In the genomic region with DNA sequence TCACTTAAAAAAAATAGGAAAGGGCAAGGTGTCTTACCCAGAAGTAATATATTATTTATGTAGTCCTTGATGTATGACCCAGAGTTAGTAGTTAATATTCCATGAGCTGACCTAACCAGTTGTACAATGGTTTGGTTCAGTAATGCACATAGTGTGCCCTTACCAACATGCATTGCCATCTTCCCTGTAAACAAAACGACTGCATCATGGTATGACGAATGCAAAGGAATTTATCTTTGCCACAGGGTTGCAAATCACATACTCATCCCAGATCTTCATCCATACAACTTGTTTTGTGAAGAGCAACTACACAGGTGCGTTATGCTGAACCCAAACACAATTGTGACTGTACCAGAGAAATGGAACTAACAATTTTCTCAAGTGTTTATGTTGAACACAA, we compare ENCODE assay signal across 1 cellular context.
TF ChIP-seq lines count a peak whose summit lies in the region.

No MANE protein-coding gene starts in this region.

TF ChIP-seq in HepG2, 621 proteins besides CTCF, POLR2A, EP300 and RAD21 (continued from another document):
- TF ChIP-seq, protein P1, sequence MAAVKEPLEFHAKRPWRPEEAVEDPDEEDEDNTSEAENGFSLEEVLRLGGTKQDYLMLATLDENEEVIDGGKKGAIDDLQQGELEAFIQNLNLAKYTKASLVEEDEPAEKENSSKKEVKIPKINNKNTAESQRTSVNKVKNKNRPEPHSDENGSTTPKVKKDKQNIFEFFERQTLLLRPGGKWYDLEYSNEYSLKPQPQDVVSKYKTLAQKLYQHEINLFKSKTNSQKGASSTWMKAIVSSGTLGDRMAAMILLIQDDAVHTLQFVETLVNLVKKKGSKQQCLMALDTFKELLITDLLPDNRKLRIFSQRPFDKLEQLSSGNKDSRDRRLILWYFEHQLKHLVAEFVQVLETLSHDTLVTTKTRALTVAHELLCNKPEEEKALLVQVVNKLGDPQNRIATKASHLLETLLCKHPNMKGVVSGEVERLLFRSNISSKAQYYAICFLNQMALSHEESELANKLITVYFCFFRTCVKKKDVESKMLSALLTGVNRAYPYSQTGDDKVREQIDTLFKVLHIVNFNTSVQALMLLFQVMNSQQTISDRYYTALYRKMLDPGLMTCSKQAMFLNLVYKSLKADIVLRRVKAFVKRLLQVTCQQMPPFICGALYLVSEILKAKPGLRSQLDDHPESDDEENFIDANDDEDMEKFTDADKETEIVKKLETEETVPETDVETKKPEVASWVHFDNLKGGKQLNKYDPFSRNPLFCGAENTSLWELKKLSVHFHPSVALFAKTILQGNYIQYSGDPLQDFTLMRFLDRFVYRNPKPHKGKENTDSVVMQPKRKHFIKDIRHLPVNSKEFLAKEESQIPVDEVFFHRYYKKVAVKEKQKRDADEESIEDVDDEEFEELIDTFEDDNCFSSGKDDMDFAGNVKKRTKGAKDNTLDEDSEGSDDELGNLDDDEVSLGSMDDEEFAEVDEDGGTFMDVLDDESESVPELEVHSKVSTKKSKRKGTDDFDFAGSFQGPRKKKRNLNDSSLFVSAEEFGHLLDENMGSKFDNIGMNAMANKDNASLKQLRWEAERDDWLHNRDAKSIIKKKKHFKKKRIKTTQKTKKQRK (IDR thresholded peaks at IDR 0.05; ENCODE audit: low read length) = no peak
- TF ChIP-seq KMT2B (CRISPR knock-in tag; IDR thresholded peaks at IDR 0.05) (no peak), ZNF83 (CRISPR knock-in tag; IDR thresholded peaks at IDR 0.05; ENCODE audit: borderline replicate concordance) (no peak), ZFAT (CRISPR knock-in tag; conservative IDR thresholded peaks at IDR 0.05) (no peak), ZBTB38 (CRISPR knock-in tag; IDR thresholded peaks at IDR 0.05) (no peak), ZNF660 (CRISPR knock-in tag; IDR thresholded peaks at IDR 0.05; ENCODE audit: borderline replicate concordance, low read depth) (no peak), ZNF441 (CRISPR knock-in tag; IDR thresholded peaks at IDR 0.05; ENCODE audit: borderline replicate concordance) (no peak)
- TF ChIP-seq, protein P2, sequence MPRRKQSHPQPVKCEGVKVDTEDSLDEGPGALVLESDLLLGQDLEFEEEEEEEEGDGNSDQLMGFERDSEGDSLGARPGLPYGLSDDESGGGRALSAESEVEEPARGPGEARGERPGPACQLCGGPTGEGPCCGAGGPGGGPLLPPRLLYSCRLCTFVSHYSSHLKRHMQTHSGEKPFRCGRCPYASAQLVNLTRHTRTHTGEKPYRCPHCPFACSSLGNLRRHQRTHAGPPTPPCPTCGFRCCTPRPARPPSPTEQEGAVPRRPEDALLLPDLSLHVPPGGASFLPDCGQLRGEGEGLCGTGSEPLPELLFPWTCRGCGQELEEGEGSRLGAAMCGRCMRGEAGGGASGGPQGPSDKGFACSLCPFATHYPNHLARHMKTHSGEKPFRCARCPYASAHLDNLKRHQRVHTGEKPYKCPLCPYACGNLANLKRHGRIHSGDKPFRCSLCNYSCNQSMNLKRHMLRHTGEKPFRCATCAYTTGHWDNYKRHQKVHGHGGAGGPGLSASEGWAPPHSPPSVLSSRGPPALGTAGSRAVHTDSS (CRISPR knock-in tag; conservative IDR thresholded peaks at IDR 0.05) = no peak
TF ChIP-seq in HepG2: peak in this region for 0.
